19 cellular contexts compared by ENCODE assay signal in the genomic region with DNA sequence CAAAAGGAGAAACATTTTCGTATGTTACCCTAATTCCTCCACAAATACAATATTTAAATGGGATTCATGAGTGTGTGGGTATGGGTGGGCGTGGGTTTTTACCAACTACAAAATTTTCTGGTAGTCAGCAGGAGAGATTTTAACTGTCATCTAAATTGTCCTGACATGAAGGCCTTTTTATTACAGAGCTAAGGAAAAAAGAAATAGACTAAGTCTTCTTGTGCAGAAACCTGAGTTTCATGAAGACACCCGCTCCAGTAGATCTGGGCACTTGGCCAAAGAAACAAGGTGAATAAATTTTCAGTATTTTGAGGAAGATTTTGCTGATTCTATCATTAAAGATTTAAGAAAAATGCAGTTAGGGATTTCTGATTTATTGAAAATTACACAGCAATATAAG. TPM values are rescaled to one million over a fixed set of nuclear protein-coding genes. Genes with fewer than 3 reads are reported as not detected.
A peak's percentile ranks its signal among the peaks of the same experiment; 100 is the strongest.
DNase-seq lines count a peak whose midpoint lies in the region; ATAC-seq and TF ChIP-seq lines count a peak whose summit lies in the region.
"Had no signal": no experiment of that assay in that cellular context is flagged by ENCODE, and none has a peak within 500 bp of the region (broad histone marks: within the 10 kb centered on the region; RNA-seq: fewer than 3 reads in every experiment).

No MANE protein-coding gene starts in this region.

- H3K4me1 ChIP-seq in CD4-positive, alpha-beta memory T cell (ENCODE audit: insufficient read depth, low read length) = no peaks in the 10 kb centered on the region
- peaks cover 23% of the 10 kb centered on the region for H3K4me1 ChIP-seq in mononuclear cell (ENCODE audit: insufficient read depth, low read length)
- H3K4me1 ChIP-seq in mucosa of descending colon (ENCODE audit: low read depth) = no peaks in the 10 kb centered on the region
- H3K4me1 ChIP-seq: sigmoid colon had no signal

- no peak overlapping the region for H3K27ac ChIP-seq in CD4-positive, alpha-beta memory T cell (ENCODE audit: low read depth, low read length)

- no peak for DNase-seq in CD4-positive, alpha-beta memory T cell
- DNase-seq in KG1 (lab: John Stamatoyannopoulos, UW) = peak; percentile 27
- peak; percentile 63 for DNase-seq in RPMI8226
- DNase-seq in mucosa of descending colon = no peak
- DNase-seq: activated CD8-positive, alpha-beta T cell treated with anti-CD3 and anti-CD28 coated beads for 36 hours; effector CD4-positive, alpha-beta T cell; heart left ventricle; islet precursor cell; NCI-H2107; NCI-H82; SHP77 treated with DMSO at 0.1 percent for 48 hours; sigmoid colon; stimulated activated CD4-positive, alpha-beta T cell treated with anti-CD3 and anti-CD28 coated beads, Interleukin-2, amount 100 ng/mL, for 48 hours had no signal

- H3K36me3 ChIP-seq in CD4-positive, alpha-beta memory T cell (ENCODE audit: insufficient read depth, low read length) = no peaks in the 10 kb centered on the region
- no peaks in the 10 kb centered on the region for H3K36me3 ChIP-seq in mucosa of descending colon (ENCODE audit: low read depth)
- H3K36me3 ChIP-seq: heart left ventricle, sigmoid colon had no signal

- peak overlapping the region; percentile 17 to 51 (median 32) for H3K4me3 Mint-ChIP-seq in CD4-positive, alpha-beta memory T cell
- H3K4me3 Mint-ChIP-seq: activated CD8-positive, alpha-beta T cell treated with anti-CD3 and anti-CD28 coated beads for 36 hours; activated T-helper 1 cell treated with anti-CD3 and anti-CD28 coated beads, Interleukin-12 subunit alpha, Interleukin-12 subunit beta, Interleukin-2, Interleukin-4 antibody, amounts not matched to agents 30 ng/mL and 10 ng/mL and 1 ng/mL, durations not matched to agents 14 hours and 24 hours and 36 hours had no signal

- no peak for TF ChIP-seq CTCF in mucosa of descending colon (IDR thresholded peaks at IDR 0.05)

- POLR2A ChIA-PET in CD4-positive, alpha-beta memory T cell (lab: Charles Lee; ENCODE audit: partially characterized antibody) = no interaction called here

- peaks cover 0 to 4% (median under 1%) of the 10 kb centered on the region in 4 donors for H3K4me1 Mint-ChIP-seq in CD4-positive, alpha-beta memory T cell

- H3K27me3 Mint-ChIP-seq in CD4-positive, alpha-beta memory T cell = no peaks in the 10 kb centered on the region
- H3K27me3 Mint-ChIP-seq: activated CD8-positive, alpha-beta T cell treated with anti-CD3 and anti-CD28 coated beads for 36 hours had no signal

- peaks cover 0 to 12% (median 4%) of the 10 kb centered on the region in 8 donors for H3K9me3 Mint-ChIP-seq in CD4-positive, alpha-beta memory T cell
- H3K9me3 Mint-ChIP-seq: activated CD8-positive, alpha-beta T cell treated with anti-CD3 and anti-CD28 coated beads for 36 hours; activated T-helper 1 cell treated with anti-CD3 and anti-CD28 coated beads, Interleukin-12 subunit alpha, Interleukin-12 subunit beta, Interleukin-2, Interleukin-4 antibody, amounts not matched to agents 30 ng/mL and 10 ng/mL and 1 ng/mL, durations not matched to agents 14 hours and 24 hours and 36 hours had no signal

- no peaks in the 10 kb centered on the region for H3K9me3 ChIP-seq in CD4-positive, alpha-beta memory T cell (ENCODE audit: control insufficient read depth in 1 of 2, low read length in 2 of 2)
- H3K9me3 ChIP-seq in mononuclear cell (ENCODE audit: low read depth, low read length) (no peaks in the 10 kb centered on the region), mucosa of descending colon (no peaks in the 10 kb centered on the region)
- H3K9me3 ChIP-seq: heart left ventricle, sigmoid colon had no signal

- H3K27ac Mint-ChIP-seq in CD4-positive, alpha-beta memory T cell = peak overlapping the region in 2 of 7 donors; percentile 11 to 23
- H3K27ac Mint-ChIP-seq: activated CD8-positive, alpha-beta T cell treated with anti-CD3 and anti-CD28 coated beads for 36 hours; activated T-helper 1 cell treated with anti-CD3 and anti-CD28 coated beads, Interleukin-12 subunit alpha, Interleukin-12 subunit beta, Interleukin-2, Interleukin-4 antibody, amounts not matched to agents 30 ng/mL and 10 ng/mL and 1 ng/mL, durations not matched to agents 14 hours and 24 hours and 36 hours had no signal

- CTCF ChIA-PET in CD4-positive, alpha-beta memory T cell (lab: Charles Lee; ENCODE audit: partially characterized antibody) = no interaction called here

- H3K36me3 Mint-ChIP-seq in CD4-positive, alpha-beta memory T cell = no peaks in the 10 kb centered on the region

- no peaks in the 10 kb centered on the region for H3K27me3 ChIP-seq in CD4-positive, alpha-beta memory T cell (ENCODE audit: insufficient read depth, low read length)
- H3K27me3 ChIP-seq in mononuclear cell (ENCODE audit: insufficient read depth, low read length) = no peaks in the 10 kb centered on the region
- H3K27me3 ChIP-seq: heart left ventricle, sigmoid colon had no signal

- no peak overlapping the region for H3K4me3 ChIP-seq in CD4-positive, alpha-beta memory T cell (ENCODE audit: low read length in 2 of 2)
- H3K4me3 ChIP-seq in mononuclear cell (ENCODE audit: low read length) (peak overlapping the region; percentile 61), mucosa of descending colon (no peak overlapping the region)

- ATAC-seq in HG02973 (IDR thresholded peaks at IDR 0.05; ENCODE audit: unreplicated experiment) = no peak
- ATAC-seq in HG03025 (IDR thresholded peaks at IDR 0.05; ENCODE audit: low FRiP score, unreplicated experiment) = no peak
- ATAC-seq in mucosa of descending colon = no peak
- ATAC-seq: activated CD8-positive, alpha-beta T cell treated with anti-CD3 and anti-CD28 coated beads for 36 hours had no signal

- intact Hi-C loops in CD4-positive, alpha-beta memory T cell (cut with micrococcal nuclease) = no loop called here
- intact Hi-C loops in mucosa of descending colon (cut with DNase I, micrococcal nuclease) = no loop called here

RNA-seq across cellular contexts. Expression of gene RGS18, which starts 0.8 kb away (rescaled TPM):
- total RNA-seq in CD4-positive, alpha-beta memory T cell = 1 to 10 TPM; 1.6 to 2.4 TPM
- 1 to 10 TPM; 1.6 to 1.8 TPM for polyA plus RNA-seq in CD4-positive, alpha-beta memory T cell
- total RNA-seq in mononuclear cell = 263 TPM
- total RNA-seq in mucosa of descending colon = 1 to 10 TPM in 2 of 3 donors, under 1 TPM in 1; 0.75 to 2.2 (median 1.7) TPM
- total RNA-seq: activated T-helper 1 cell treated with anti-CD3 and anti-CD28 coated beads, Interleukin-12 subunit alpha, Interleukin-12 subunit beta, Interleukin-2, Interleukin-4 antibody, amounts not matched to agents 30 ng/mL and 10 ng/mL and 1 ng/mL, durations not matched to agents 14 hours and 24 hours and 36 hours; HT1080 had no signal
- polyA plus RNA-seq: fibroblast of lung had no signal

Comparison
In these comparisons a context has a peak if more than half of its experiments do, and no peak if none do; other contexts are left out.
1. DNase-seq: peak in KG1 (single experiment) and RPMI8226 (single experiment); none in CD4-positive, alpha-beta memory T cell (0 of 5) and mucosa of descending colon (0 of 3).
2. RNA of gene RGS18, which starts 0.8 kb away (total RNA-seq): 263 TPM in mononuclear cell (single experiment); 1.6 to 2.4 TPM in CD4-positive, alpha-beta memory T cell and 0.75 to 2.2 TPM in mucosa of descending colon; every median in the first group is over 10 times any median in the second.